In genomic region chr19:10412257-10412977, GRCh38 we compare ENCODE assay signal across 8 cellular contexts. TPM values are rescaled to one million over a fixed set of nuclear protein-coding genes. Genes with fewer than 3 reads are reported as not detected.
DNase-seq lines count a peak whose midpoint lies in the region; ATAC-seq and TF ChIP-seq lines count a peak whose summit lies in the region.

No MANE protein-coding gene starts in this region.

- peaks cover 76% of the 10 kb centered on the region for H3K4me1 Mint-ChIP-seq in activated CD4-positive, alpha-beta T cell treated with anti-CD3 and anti-CD28 coated beads, Interleukin-2, amount 10 ng/mL, durations not matched to agents 7 days and 5 days
- H3K4me1 Mint-ChIP-seq in stimulated activated effector memory CD8-positive, alpha-beta T cell treated with anti-CD3 and anti-CD28 coated beads, Interleukin-12 subunit alpha, Interleukin-12 subunit beta, amount 100 ng/mL, for 72 hours: peaks cover 69% of the 10 kb centered on the region

- ATAC-seq in HG02642 (IDR thresholded peaks at IDR 0.05; ENCODE audit: poor library complexity, unreplicated experiment): peak; percentile 52
- ATAC-seq in stimulated activated effector memory CD8-positive, alpha-beta T cell treated with anti-CD3 and anti-CD28 coated beads, Interleukin-12 subunit alpha, Interleukin-12 subunit beta, amount 100 ng/mL, for 72 hours: peak; percentile 74

- peaks cover 2% of the 10 kb centered on the region for H3K9me3 Mint-ChIP-seq in activated CD4-positive, alpha-beta T cell treated with anti-CD3 and anti-CD28 coated beads, Interleukin-2, amount 10 ng/mL, durations not matched to agents 7 days and 5 days
- no peaks in the 10 kb centered on the region for H3K9me3 Mint-ChIP-seq in stimulated activated effector memory CD8-positive, alpha-beta T cell treated with anti-CD3 and anti-CD28 coated beads, Interleukin-12 subunit alpha, Interleukin-12 subunit beta, amount 100 ng/mL, for 72 hours

- H3K4me1 ChIP-seq in right atrium auricular region: peaks cover 0 to 15% of the 10 kb centered on the region in 2 donors

- H3K36me3 ChIP-seq in right atrium auricular region: no peaks in the 10 kb centered on the region

- no peaks in the 10 kb centered on the region for H3K9me3 ChIP-seq in right atrium auricular region

- peak overlapping the region; percentile 8 for H3K4me3 Mint-ChIP-seq in activated CD4-positive, alpha-beta T cell treated with anti-CD3 and anti-CD28 coated beads, Interleukin-2, amount 10 ng/mL, durations not matched to agents 7 days and 5 days
- H3K4me3 Mint-ChIP-seq in stimulated activated effector memory CD8-positive, alpha-beta T cell treated with anti-CD3 and anti-CD28 coated beads, Interleukin-12 subunit alpha, Interleukin-12 subunit beta, amount 100 ng/mL, for 72 hours: peak overlapping the region; percentile 96

- DNase-seq in activated CD4-positive, alpha-beta T cell treated with anti-CD3 and anti-CD28 coated beads, Interleukin-2, amount 10 ng/mL, durations not matched to agents 7 days and 5 days: peak; percentile 66
- DNase-seq in activated CD4-positive, alpha-beta T cell treated with anti-CD3 and anti-CD28 coated beads, Interleukin-2, amount 50 U/mL, for 4 hours: no peak
- peak; percentile 69 for DNase-seq in NCI-H510A (lab: John Stamatoyannopoulos, UW)
- DNase-seq in stimulated activated effector memory CD8-positive, alpha-beta T cell treated with anti-CD3 and anti-CD28 coated beads, Interleukin-12 subunit alpha, Interleukin-12 subunit beta, amount 100 ng/mL, for 72 hours (ENCODE audit: low spot score in 2 of 2): peak in 1 of 2 donors; percentile 62
- DNase-seq in foreskin melanocyte: no peak
- no peak for DNase-seq in right atrium auricular region (ENCODE audit: low spot score)
- no peak for DNase-seq in SW 1271 (lab: John Stamatoyannopoulos, UW)

- TF ChIP-seq CTCF in right atrium auricular region (IDR thresholded peaks at IDR 0.05): no peak

- peak overlapping the region; percentile 91 for H3K27ac Mint-ChIP-seq in activated CD4-positive, alpha-beta T cell treated with anti-CD3 and anti-CD28 coated beads, Interleukin-2, amount 10 ng/mL, durations not matched to agents 7 days and 5 days
- peak overlapping the region; percentile 91 for H3K27ac Mint-ChIP-seq in stimulated activated effector memory CD8-positive, alpha-beta T cell treated with anti-CD3 and anti-CD28 coated beads, Interleukin-12 subunit alpha, Interleukin-12 subunit beta, amount 100 ng/mL, for 72 hours

- H3K4me3 ChIP-seq in right atrium auricular region: no peak overlapping the region

- peaks cover 11% of the 10 kb centered on the region for H3K36me3 Mint-ChIP-seq in activated CD4-positive, alpha-beta T cell treated with anti-CD3 and anti-CD28 coated beads, Interleukin-2, amount 10 ng/mL, durations not matched to agents 7 days and 5 days (ENCODE audit: low read depth)
- peaks cover 29% of the 10 kb centered on the region for H3K36me3 Mint-ChIP-seq in stimulated activated effector memory CD8-positive, alpha-beta T cell treated with anti-CD3 and anti-CD28 coated beads, Interleukin-12 subunit alpha, Interleukin-12 subunit beta, amount 100 ng/mL, for 72 hours

- peaks cover under 1 to 8% of the 10 kb centered on the region in 2 donors for H3K27me3 ChIP-seq in right atrium auricular region

- H3K27ac ChIP-seq in right atrium auricular region: no peak overlapping the region

- POLR2A ChIA-PET in activated CD4-positive, alpha-beta T cell treated with anti-CD3 and anti-CD28 coated beads, Interleukin-2, amount 10 ng/mL, durations not matched to agents 7 days and 5 days (lab: Charles Lee): interaction anchor here (0.6 to 0.9 kb wide), 3 partner anchors 12 to 1896 kb away, joined by 3 to 5 read pairs (median 4); no protein-coding TSS in a partner anchor

- CTCF ChIA-PET in activated CD4-positive, alpha-beta T cell treated with anti-CD3 and anti-CD28 coated beads, Interleukin-2, amount 10 ng/mL, durations not matched to agents 7 days and 5 days (lab: Charles Lee): interaction anchor here (0.6 to 27.9 kb wide), 13 partner anchors 7 to 981 kb away, joined by 3 to 612 read pairs (median 4); partner anchors contain the start of genes CDC37, KEAP1, KRI1 and PDE4A

- H3K27me3 Mint-ChIP-seq in activated CD4-positive, alpha-beta T cell treated with anti-CD3 and anti-CD28 coated beads, Interleukin-2, amount 10 ng/mL, durations not matched to agents 7 days and 5 days: peaks cover 8% of the 10 kb centered on the region

RNA-seq across cellular contexts. Expression of gene PDE4A, which starts 7.9 kb away (rescaled TPM):
- 10 to 100 TPM; 12.7 to 14.3 TPM for total RNA-seq in activated CD4-positive, alpha-beta T cell treated with anti-CD3 and anti-CD28 coated beads, Interleukin-2, amount 10 ng/mL, durations not matched to agents 7 days and 5 days
- 1 to 10 TPM; 9.4 to 9.9 TPM for total RNA-seq in right atrium auricular region

RNA-seq across cellular contexts. Expression of gene CDC37, which starts 9.1 kb away (rescaled TPM):
- 100 to 1,000 TPM; 200 to 205 TPM for total RNA-seq in activated CD4-positive, alpha-beta T cell treated with anti-CD3 and anti-CD28 coated beads, Interleukin-2, amount 10 ng/mL, durations not matched to agents 7 days and 5 days
- total RNA-seq in right atrium auricular region: 100 to 1,000 TPM; 130 to 131 TPM

RNA-seq across cellular contexts. Expression of gene TYK2, which starts 32.0 kb away (rescaled TPM):
- total RNA-seq in activated CD4-positive, alpha-beta T cell treated with anti-CD3 and anti-CD28 coated beads, Interleukin-2, amount 10 ng/mL, durations not matched to agents 7 days and 5 days: 100 to 1,000 TPM; 251 to 263 TPM
- total RNA-seq in right atrium auricular region: 10 to 100 TPM; 31.7 to 58.8 TPM

Comparison
In these comparisons a context has a peak if more than half of its experiments do, and no peak if none do; other contexts are left out.
1. DNase-seq: peak in activated CD4-positive, alpha-beta T cell treated with anti-CD3 and anti-CD28 coated beads, Interleukin-2, amount 10 ng/mL, durations not matched to agents 7 days and 5 days (single experiment) and NCI-H510A (single experiment); none in activated CD4-positive, alpha-beta T cell treated with anti-CD3 and anti-CD28 coated beads, Interleukin-2, amount 50 U/mL, for 4 hours (0 of 2), foreskin melanocyte (single experiment), right atrium auricular region (single experiment) and SW 1271 (0 of 2).
2. RNA of gene TYK2, which starts 32.0 kb away (total RNA-seq): 251 to 263 TPM in activated CD4-positive, alpha-beta T cell treated with anti-CD3 and anti-CD28 coated beads, Interleukin-2, amount 10 ng/mL, durations not matched to agents 7 days and 5 days; 31.7 to 58.8 TPM in right atrium auricular region; every median in the first group is over 4 times any median in the second.